ENCODE assay signal across 11 cellular contexts in the genomic region with DNA sequence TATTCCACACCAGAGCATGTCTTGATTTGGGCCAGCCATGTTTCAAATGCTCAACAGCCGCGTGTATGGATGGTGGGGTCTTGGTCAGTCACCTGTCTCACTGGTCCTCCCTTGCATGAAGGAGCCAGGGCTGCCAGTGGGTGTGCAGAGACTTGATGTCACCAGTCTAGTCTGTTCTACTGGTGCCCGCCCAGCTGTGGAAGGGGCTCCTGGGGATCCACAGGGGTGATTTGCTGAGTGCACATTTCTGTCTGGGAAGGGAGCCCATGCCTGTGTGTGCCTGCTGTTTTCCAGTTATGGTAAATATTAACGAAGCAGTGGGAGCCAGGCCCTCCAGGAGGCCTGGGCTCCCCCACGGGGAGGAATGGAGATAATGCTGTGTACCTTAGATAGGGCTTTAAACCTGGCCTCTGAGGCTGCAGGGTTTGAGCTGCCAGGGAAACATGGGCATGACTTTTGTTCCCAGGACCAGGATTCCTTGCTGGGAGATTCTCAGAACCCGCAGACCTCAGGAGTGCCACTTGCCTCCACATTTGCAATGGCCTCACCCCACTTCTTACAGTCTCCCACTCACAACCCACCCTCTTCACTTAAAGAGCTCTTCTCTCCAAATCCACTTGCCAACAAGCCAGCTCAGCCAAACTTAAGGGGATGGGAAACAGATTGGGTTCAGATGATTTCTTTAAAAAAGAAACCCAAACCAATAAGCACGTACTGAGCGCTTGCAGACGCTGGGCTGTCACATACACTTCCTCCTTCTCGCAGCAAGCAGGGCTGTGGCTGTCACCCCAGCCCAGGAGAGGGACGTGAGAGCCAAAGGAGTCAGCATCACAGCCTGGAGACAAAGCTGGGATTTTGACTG. TPM values are rescaled to one million over a fixed set of nuclear protein-coding genes. Genes with fewer than 3 reads are reported as not detected.
DNase-seq lines count a peak whose midpoint lies in the region; ATAC-seq and TF ChIP-seq lines count a peak whose summit lies in the region.
"Had no signal": no experiment of that assay in that cellular context is flagged by ENCODE, and none has a peak within 500 bp of the region (broad histone marks: within the 10 kb centered on the region; RNA-seq: fewer than 3 reads in every experiment).

No MANE protein-coding gene starts in this region.

- DNase-seq in activated naive CD8-positive, alpha-beta T cell treated with anti-CD3 and anti-CD28 coated beads, Interleukin-2, amount 10 ng/mL, durations not matched to agents 7 days and 5 days = no peak
- DNase-seq in activated naive CD8-positive, alpha-beta T cell treated with anti-CD3 and anti-CD28 coated beads, Interleukin-2, amount 50 U/mL, for 24 hours = no peak
- peak; percentile 77 for DNase-seq in OCI-M1 (lab: John Stamatoyannopoulos, UW)
- peak; percentile 64 for DNase-seq in kidney tubule cell (ENCODE audit: low spot score)
- DNase-seq in upper lobe of left lung = peak in 1 of 2 donors; percentile 77
- no peak for DNase-seq in esophagus muscularis mucosa (ENCODE audit: extremely low spot score)
- DNase-seq: activated T-cell treated with anti-CD3 and anti-CD28 coated beads for 4 hours, NCI-H1694 treated with DMSO at 0.1 percent for 48 hours had no signal

- H3K4me1 Mint-ChIP-seq in activated naive CD8-positive, alpha-beta T cell treated with anti-CD3 and anti-CD28 coated beads, Interleukin-2, amount 10 ng/mL, durations not matched to agents 7 days and 5 days = peaks cover 4% of the 10 kb centered on the region
- no peaks in the 10 kb centered on the region for H3K4me1 Mint-ChIP-seq in activated naive CD8-positive, alpha-beta T cell treated with anti-CD3 and anti-CD28 coated beads, Interleukin-2, amount 50 U/mL, for 24 hours
- H3K4me1 Mint-ChIP-seq: neural crest cell had no signal

- peak overlapping the region; percentile 23 for H3K4me3 Mint-ChIP-seq in activated naive CD8-positive, alpha-beta T cell treated with anti-CD3 and anti-CD28 coated beads, Interleukin-2, amount 10 ng/mL, durations not matched to agents 7 days and 5 days
- no peak overlapping the region for H3K4me3 Mint-ChIP-seq in activated naive CD8-positive, alpha-beta T cell treated with anti-CD3 and anti-CD28 coated beads, Interleukin-2, amount 50 U/mL, for 24 hours
- H3K4me3 Mint-ChIP-seq: neural crest cell had no signal

- H3K4me1 ChIP-seq in upper lobe of left lung = peaks cover 3 to 38% (median 22%) of the 10 kb centered on the region in 4 donors
- H3K4me1 ChIP-seq in esophagus muscularis mucosa = no peaks in the 10 kb centered on the region

- peak; percentile 43 for ATAC-seq in activated naive CD8-positive, alpha-beta T cell treated with anti-CD3 and anti-CD28 coated beads, Interleukin-2, amount 10 ng/mL, durations not matched to agents 7 days and 5 days (ENCODE audit: low read depth)
- no peak for ATAC-seq in activated naive CD8-positive, alpha-beta T cell treated with anti-CD3 and anti-CD28 coated beads, Interleukin-2, amount 50 U/mL, for 24 hours
- ATAC-seq in upper lobe of left lung (ENCODE audit: low FRiP score in 2 of 2) (peak; percentile 61 to 88), GM18517 (IDR thresholded peaks at IDR 0.05; ENCODE audit: unreplicated experiment) (no peak), GM18511 (IDR thresholded peaks at IDR 0.05; ENCODE audit: unreplicated experiment) (no peak)

- H3K27me3 ChIP-seq in upper lobe of left lung (no peaks in the 10 kb centered on the region), esophagus muscularis mucosa (no peaks in the 10 kb centered on the region)

- H3K27me3 Mint-ChIP-seq in activated naive CD8-positive, alpha-beta T cell treated with anti-CD3 and anti-CD28 coated beads, Interleukin-2, amount 10 ng/mL, durations not matched to agents 7 days and 5 days = peaks cover 12% of the 10 kb centered on the region
- no peaks in the 10 kb centered on the region for H3K27me3 Mint-ChIP-seq in activated naive CD8-positive, alpha-beta T cell treated with anti-CD3 and anti-CD28 coated beads, Interleukin-2, amount 50 U/mL, for 24 hours

- peak in 1 of 6 experiments; percentile 2 for TF ChIP-seq CTCF in upper lobe of left lung (IDR thresholded peaks at IDR 0.05)
- TF ChIP-seq CTCF in esophagus muscularis mucosa (IDR thresholded peaks at IDR 0.05) = no peak

- H3K9me3 ChIP-seq in upper lobe of left lung (no peaks in the 10 kb centered on the region), esophagus muscularis mucosa (no peaks in the 10 kb centered on the region)

- intact Hi-C loops in esophagus muscularis mucosa (cut with DNase I) = no loop called here

- TF ChIP-seq POLR2A in upper lobe of left lung (IDR thresholded peaks at IDR 0.05) (peak in 1 of 4 donors; percentile 9), esophagus muscularis mucosa (IDR thresholded peaks at IDR 0.05; ENCODE audit: low read depth) (no peak)

- peak overlapping the region in 3 of 4 donors; percentile 22 to 63 (median 53) for H3K27ac ChIP-seq in upper lobe of left lung
- H3K27ac ChIP-seq in esophagus muscularis mucosa (replicated peaks in 1 of 4) = no peak overlapping the region

- WGBS in upper lobe of left lung, 2 donors = 28 to 43% methylated on average over 7 to 11 of the region's 11 CpGs
- WGBS in esophagus muscularis mucosa = 72% methylated on average over 11 of the region's 11 CpGs

- H3K4me3 ChIP-seq in upper lobe of left lung (peak overlapping the region in 1 of 4 donors; percentile 6), esophagus muscularis mucosa (no peak overlapping the region)

- POLR2A ChIA-PET in activated naive CD8-positive, alpha-beta T cell treated with anti-CD3 and anti-CD28 coated beads, Interleukin-2, amount 10 ng/mL, durations not matched to agents 7 days and 5 days (lab: Charles Lee) = no interaction called here

- no peaks in the 10 kb centered on the region for H3K36me3 ChIP-seq in upper lobe of left lung
- no peaks in the 10 kb centered on the region for H3K36me3 ChIP-seq in esophagus muscularis mucosa

- H3K27ac Mint-ChIP-seq in activated naive CD8-positive, alpha-beta T cell treated with anti-CD3 and anti-CD28 coated beads, Interleukin-2, amount 10 ng/mL, durations not matched to agents 7 days and 5 days = peak overlapping the region; percentile 47
- no peak overlapping the region for H3K27ac Mint-ChIP-seq in activated naive CD8-positive, alpha-beta T cell treated with anti-CD3 and anti-CD28 coated beads, Interleukin-2, amount 50 U/mL, for 24 hours

- no peaks in the 10 kb centered on the region for H3K9me3 Mint-ChIP-seq in activated naive CD8-positive, alpha-beta T cell treated with anti-CD3 and anti-CD28 coated beads, Interleukin-2, amount 10 ng/mL, durations not matched to agents 7 days and 5 days
- no peaks in the 10 kb centered on the region for H3K9me3 Mint-ChIP-seq in activated naive CD8-positive, alpha-beta T cell treated with anti-CD3 and anti-CD28 coated beads, Interleukin-2, amount 50 U/mL, for 24 hours
- H3K9me3 Mint-ChIP-seq: neural crest cell had no signal

- H3K36me3 Mint-ChIP-seq in activated naive CD8-positive, alpha-beta T cell treated with anti-CD3 and anti-CD28 coated beads, Interleukin-2, amount 10 ng/mL, durations not matched to agents 7 days and 5 days = no peaks in the 10 kb centered on the region
- H3K36me3 Mint-ChIP-seq in activated naive CD8-positive, alpha-beta T cell treated with anti-CD3 and anti-CD28 coated beads, Interleukin-2, amount 50 U/mL, for 24 hours (ENCODE audit: low read depth) = no peaks in the 10 kb centered on the region

- TF ChIP-seq EP300 in upper lobe of left lung (IDR thresholded peaks at IDR 0.05) (peak in 1 of 4 donors; percentile 63), esophagus muscularis mucosa (IDR thresholded peaks at IDR 0.05) (no peak)

RNA-seq across cellular contexts. Expression of a gene that starts 54.1 kb away (rescaled TPM):
- total RNA-seq in activated naive CD8-positive, alpha-beta T cell treated with anti-CD3 and anti-CD28 coated beads, Interleukin-2, amount 10 ng/mL, durations not matched to agents 7 days and 5 days = 10 to 100 TPM; 33.6 to 39.5 TPM
- total RNA-seq in upper lobe of left lung (100 to 1,000 TPM; 129 to 564 (median 261) TPM), esophagus muscularis mucosa (10 to 100 TPM; 39.2 to 58.5 (median 45.0) TPM)

Comparison
In these comparisons a context has a peak if more than half of its experiments do, and no peak if none do; other contexts are left out.
1. ATAC-seq: peak in activated naive CD8-positive, alpha-beta T cell treated with anti-CD3 and anti-CD28 coated beads, Interleukin-2, amount 10 ng/mL, durations not matched to agents 7 days and 5 days (single experiment) and upper lobe of left lung (2 of 2); none in activated naive CD8-positive, alpha-beta T cell treated with anti-CD3 and anti-CD28 coated beads, Interleukin-2, amount 50 U/mL, for 24 hours (single experiment), GM18517 (single experiment) and GM18511 (single experiment).
2. DNase-seq: peak in OCI-M1 (single experiment) and kidney tubule cell (single experiment); none in activated naive CD8-positive, alpha-beta T cell treated with anti-CD3 and anti-CD28 coated beads, Interleukin-2, amount 10 ng/mL, durations not matched to agents 7 days and 5 days (single experiment), activated naive CD8-positive, alpha-beta T cell treated with anti-CD3 and anti-CD28 coated beads, Interleukin-2, amount 50 U/mL, for 24 hours (single experiment) and esophagus muscularis mucosa (single experiment).
3. H3K27ac ChIP-seq: peak in upper lobe of left lung (3 of 4); none in esophagus muscularis mucosa (0 of 4).